Comparison of ENCODE assay signal across 8 cellular contexts in the genomic region with DNA sequence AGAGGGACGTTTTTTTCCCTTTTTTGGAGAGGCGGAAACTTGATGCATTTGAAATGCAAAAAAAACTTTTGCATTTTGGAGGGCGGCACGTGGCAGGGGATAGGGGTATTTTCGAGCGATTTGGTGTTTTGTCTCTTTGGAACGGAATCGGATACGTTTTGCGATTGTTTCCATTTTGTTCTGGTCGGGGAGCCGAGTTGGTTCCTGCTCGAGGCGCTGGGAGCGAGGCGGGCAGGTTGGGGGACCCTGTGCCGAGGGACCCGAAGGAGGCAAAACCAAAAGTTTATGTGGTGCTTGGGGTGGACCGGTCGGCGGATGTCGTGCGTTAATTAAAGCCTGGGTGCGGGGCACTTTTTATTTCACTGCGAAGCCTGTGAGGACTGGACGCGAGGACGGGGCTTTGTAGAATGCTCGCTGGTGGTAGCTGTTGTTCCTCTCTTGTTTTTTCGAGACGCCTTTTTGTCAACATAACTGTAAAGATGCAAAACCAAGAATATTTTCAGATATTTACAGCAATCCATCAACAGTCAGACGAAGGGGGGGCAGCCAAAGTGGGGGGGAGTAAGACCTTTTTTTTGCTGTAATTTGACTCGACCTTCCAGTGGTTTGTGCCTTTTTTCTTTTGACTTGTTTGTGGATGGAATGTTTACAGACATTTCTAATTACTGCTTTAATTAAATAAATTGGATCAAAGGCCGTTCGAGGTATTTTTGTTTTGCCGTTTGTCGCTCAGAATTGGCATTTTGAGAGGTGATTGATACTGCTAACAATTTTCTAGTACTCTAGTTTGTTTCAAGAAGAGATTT. TPM values are rescaled to one million over a fixed set of nuclear protein-coding genes. Genes with fewer than 3 reads are reported as not detected.
DNase-seq lines count a peak whose midpoint lies in the region; ATAC-seq and TF ChIP-seq lines count a peak whose summit lies in the region.

No MANE protein-coding gene starts in this region.

- peak overlapping the region; percentile 99 for H3K4me2 ChIP-seq in Loucy (ENCODE audit: low read depth, low read length, poor library complexity, severe bottlenecking)

- under 1% methylated on average over 36 of the region's 37 CpGs for WGBS in right lobe of liver (ENCODE audit: insufficient coverage, low coverage, low lambda C conversion rate, missing lambda C conversion rate)

- peaks cover 91% of the 10 kb centered on the region for H3K79me2 ChIP-seq in Loucy (ENCODE audit: insufficient read depth, low read length)

- H3K4me3 ChIP-seq in Loucy (ENCODE audit: low read length, poor library complexity, severe bottlenecking) = peak overlapping the region; percentile 95
- peak overlapping the region; percentile 76 for H3K4me3 ChIP-seq in colonic mucosa
- H3K4me3 ChIP-seq in right lobe of liver = peak overlapping the region; percentile 78 to 90 (median 81)

- TF ChIP-seq POLR2A in right lobe of liver (IDR thresholded peaks at IDR 0.05) = no peak

- ATAC-seq in GM21528 (IDR thresholded peaks at IDR 0.05; ENCODE audit: low FRiP score, unreplicated experiment) = peak; percentile 10
- ATAC-seq in right lobe of liver = peak; percentile 1 to 9 (median 6)
- ATAC-seq in GM18868 (IDR thresholded peaks at IDR 0.05; ENCODE audit: unreplicated experiment) = no peak

- H3K27me3 ChIP-seq in Loucy (ENCODE audit: insufficient read depth, low read length, poor library complexity, severe bottlenecking) (peaks cover 15% of the 10 kb centered on the region), colonic mucosa (no peaks in the 10 kb centered on the region), right lobe of liver (no peaks in the 10 kb centered on the region)

- H2AFZ ChIP-seq in Loucy (ENCODE audit: low read length) = no peak overlapping the region

- peaks cover 5% of the 10 kb centered on the region; the same call in 1 of the 2 replicates for H3F3A ChIP-seq in Loucy (ENCODE audit: low read depth)

- H3K27ac ChIP-seq in colonic mucosa = peak overlapping the region; percentile 100
- H3K27ac ChIP-seq in right lobe of liver = peak overlapping the region; percentile 93 to 98 (median 97)

- intact Hi-C loops in colonic mucosa (cut with DNase I) = loop anchor here (5.0 kb wide), 1 partner anchor 66 kb away; a partner anchor contains a TSS
- intact Hi-C loops in right lobe of liver (cut with DNase I) = no loop called here

- H3K4me1 ChIP-seq in Loucy (ENCODE audit: insufficient read depth, low read length, poor library complexity, severe bottlenecking) (peaks cover 50% of the 10 kb centered on the region), colonic mucosa (peaks cover 4% of the 10 kb centered on the region), right lobe of liver (peaks cover 0 to 29% (median 12%) of the 10 kb centered on the region in 4 donors)

- DNase-seq in Daoy (ENCODE audit: low read depth) = peak; percentile 50
- DNase-seq in activated CD4-positive, alpha-beta T cell treated with anti-CD3 and anti-CD28 coated beads for 1 hour = peak; percentile 30
- peak; percentile 64 for DNase-seq in colonic mucosa
- DNase-seq in right lobe of liver = peak; percentile 56 to 70 (median 66)
- peak; percentile 26 for DNase-seq in stimulated activated CD8-positive, alpha-beta memory T cell treated with anti-CD3 and anti-CD28 coated beads, Interleukin-12 subunit alpha, Interleukin-12 subunit beta, amount 100 ng/mL, for 4 hours (ENCODE audit: low read depth)

- H3K36me3 ChIP-seq in Loucy (ENCODE audit: insufficient read depth, low read length) (peaks cover 33% of the 10 kb centered on the region), colonic mucosa (peaks cover 9% of the 10 kb centered on the region), right lobe of liver (peaks cover 0 to 33% (median 10%) of the 10 kb centered on the region in 4 donors)

- H3K9me3 ChIP-seq in Loucy (ENCODE audit: insufficient read depth, low read depth, low read length) = no peaks in the 10 kb centered on the region
- H3K9me3 ChIP-seq in colonic mucosa = no peaks in the 10 kb centered on the region
- H3K9me3 ChIP-seq in right lobe of liver = no peaks in the 10 kb centered on the region

- H3K9me2 ChIP-seq in Loucy (replicated peaks; ENCODE audit: low read depth, low read length) = no peaks in the 10 kb centered on the region

- H4K20me1 ChIP-seq in Loucy (ENCODE audit: insufficient read depth, low read length, poor library complexity, severe bottlenecking) = peaks cover 57% of the 10 kb centered on the region

- TF ChIP-seq CTCF in Loucy (conservative IDR thresholded peaks at IDR 0.05; ENCODE audit: low read length) (no peak), colonic mucosa (IDR thresholded peaks at IDR 0.05) (no peak), right lobe of liver (IDR thresholded peaks at IDR 0.05) (no peak)

- H3K9ac ChIP-seq in Loucy (ENCODE audit: low read depth, low read length, poor library complexity, severe bottlenecking) (peak overlapping the region; percentile 100), colonic mucosa (ENCODE audit: low read depth in 2 of 2, low read length in 2 of 2) (peak overlapping the region; percentile 95 to 98)

RNA-seq across cellular contexts. Expression of a gene that starts 1.0 kb away (rescaled TPM):
- 266 and 305 TPM in 2 replicates for total RNA-seq in Daoy (2014; rRNA removed; shearing (Covaris generic))
- total RNA-seq in colonic mucosa = 100 to 1,000 TPM; 680 to 810 TPM
- total RNA-seq in right lobe of liver = 100 to 1,000 TPM; 132 to 185 (median 156) TPM
